In genomic region chr11:69615545-69616278, GRCh38 we compare ENCODE assay signal across 1 cellular context.
TF ChIP-seq lines count a peak whose summit lies in the region.

No MANE protein-coding gene starts in this region.

TF ChIP-seq in HepG2, 621 proteins besides CTCF, POLR2A, EP300 and RAD21 (continued from another document and continues in another):
- no peak for TF ChIP-seq ZBTB40 (IDR thresholded peaks at IDR 0.05)
- TF ChIP-seq ZBTB40 (CRISPR knock-in tag; IDR thresholded peaks at IDR 0.05) = no peak; the same call in 1 of the 2 replicates
- no peak for TF ChIP-seq MAFF (IDR thresholded peaks at IDR 0.05; ENCODE audit: low read depth, low read length)
- no peak for TF ChIP-seq RBM22 (optimal IDR thresholded peaks at IDR 0.05; ENCODE audit: low read length)
- no peak for TF ChIP-seq GMEB2 (CRISPR knock-in tag; IDR thresholded peaks at IDR 0.05; ENCODE audit: low read depth)
- peak; percentile 39; the same call in 1 of the 2 replicates for TF ChIP-seq ZMYM4 (CRISPR knock-in tag; IDR thresholded peaks at IDR 0.05)
- no peak for TF ChIP-seq KAT7 (CRISPR knock-in tag; IDR thresholded peaks at IDR 0.05; ENCODE audit: borderline replicate concordance)
- TF ChIP-seq ZBTB39 (CRISPR knock-in tag; IDR thresholded peaks at IDR 0.05) = no peak; the same call in 1 of the 2 replicates
- TF ChIP-seq ZNF282 (IDR thresholded peaks at IDR 0.05; ENCODE audit: partially characterized antibody) = no peak
- peak; percentile 57; the same call in 1 of the 2 replicates for TF ChIP-seq ZNF564 (CRISPR knock-in tag; IDR thresholded peaks at IDR 0.05)
- TF ChIP-seq HMG20B (CRISPR knock-in tag; conservative IDR thresholded peaks at IDR 0.05) = no peak
- TF ChIP-seq ZFP82 (CRISPR knock-in tag; IDR thresholded peaks at IDR 0.05; ENCODE audit: borderline replicate concordance) = no peak
- TF ChIP-seq CSRNP2 (CRISPR knock-in tag; conservative IDR thresholded peaks at IDR 0.05; ENCODE audit: low read depth) = no peak
- TF ChIP-seq FOXO4 (CRISPR knock-in tag; conservative IDR thresholded peaks at IDR 0.05) = no peak
- no peak for TF ChIP-seq CHCHD3 (CRISPR knock-in tag; IDR thresholded peaks at IDR 0.05)
- TF ChIP-seq THAP11 (CRISPR knock-in tag; IDR thresholded peaks at IDR 0.05) = no peak; the same call in 1 of the 2 replicates
- TF ChIP-seq ZC3H4 (CRISPR knock-in tag; IDR thresholded peaks at IDR 0.05; ENCODE audit: borderline replicate concordance) = no peak
- peak; percentile 34; the same call in 1 of the 2 replicates for TF ChIP-seq ZNF160 (CRISPR knock-in tag; IDR thresholded peaks at IDR 0.05)
- no peak for TF ChIP-seq ZNF546 (CRISPR knock-in tag; conservative IDR thresholded peaks at IDR 0.05)
- TF ChIP-seq CCDC6 (CRISPR knock-in tag; IDR thresholded peaks at IDR 0.05) = peak; percentile 67; the same call in 1 of the 2 replicates
- no peak for TF ChIP-seq ZNF362 (CRISPR knock-in tag; IDR thresholded peaks at IDR 0.05; ENCODE audit: borderline replicate concordance)
- TF ChIP-seq ZNF816 (CRISPR knock-in tag; IDR thresholded peaks at IDR 0.05; ENCODE audit: borderline replicate concordance) = no peak
- peak; percentile 36; the same call in 1 of the 2 replicates for TF ChIP-seq NR1H2 (CRISPR knock-in tag; IDR thresholded peaks at IDR 0.05; ENCODE audit: borderline replicate concordance, low read depth)
- no peak for TF ChIP-seq POLR2AphosphoS2 (IDR thresholded peaks at IDR 0.05; ENCODE audit: low read depth, low read length)
- TF ChIP-seq RFXANK (CRISPR knock-in tag; IDR thresholded peaks at IDR 0.05) = no peak
- TF ChIP-seq NCOA1 (CRISPR knock-in tag; IDR thresholded peaks at IDR 0.05) = no peak
- TF ChIP-seq ZNF232 (CRISPR knock-in tag; IDR thresholded peaks at IDR 0.05; ENCODE audit: borderline replicate concordance) = no peak
- no peak for TF ChIP-seq PTBP1 (IDR thresholded peaks at IDR 0.05; ENCODE audit: low read depth, low read length, poor library complexity, severe bottlenecking)
- no peak for TF ChIP-seq AFF4 (CRISPR knock-in tag; IDR thresholded peaks at IDR 0.05)
- TF ChIP-seq FOSL1 (CRISPR knock-in tag; IDR thresholded peaks at IDR 0.05; ENCODE audit: borderline replicate concordance) = no peak
- TF ChIP-seq DNMT3B (CRISPR knock-in tag; conservative IDR thresholded peaks at IDR 0.05) = no peak
- no peak for TF ChIP-seq ZNF713 (CRISPR knock-in tag; IDR thresholded peaks at IDR 0.05)
- no peak for TF ChIP-seq ZNF883 (CRISPR knock-in tag; IDR thresholded peaks at IDR 0.05; ENCODE audit: not compliant biosample characterization)
- TF ChIP-seq NFKBIZ (CRISPR knock-in tag; IDR thresholded peaks at IDR 0.05) = no peak
- TF ChIP-seq ZNF691 (CRISPR knock-in tag; IDR thresholded peaks at IDR 0.05; ENCODE audit: borderline replicate concordance, low read depth) = peak; percentile 28; the same call in 1 of the 2 replicates
- TF ChIP-seq HDAC6 (IDR thresholded peaks at IDR 0.05; ENCODE audit: low read depth, low read length) = no peak
- TF ChIP-seq SKI (IDR thresholded peaks at IDR 0.05; ENCODE audit: partially characterized antibody) = peak; percentile 16
- TF ChIP-seq U2AF2 (IDR thresholded peaks at IDR 0.05; ENCODE audit: low read depth, low read length) = no peak
